In genomic region chr2:147378403-147378802, GRCh38 we compare ENCODE assay signal across 22 cellular contexts.
DNase-seq lines count a peak whose midpoint lies in the region; ATAC-seq, FAIRE-seq and TF ChIP-seq lines count a peak whose summit lies in the region.
"Had no signal": no experiment of that assay in that cellular context is flagged by ENCODE, and none has a peak within 500 bp of the region (broad histone marks: within the 10 kb centered on the region; RNA-seq: fewer than 3 reads in every experiment).

No MANE protein-coding gene starts in this region.

- SMC1A ChIA-PET in GM12878 (lab: Charles Lee; ENCODE audit: uncharacterized antibody, unreplicated experiment), result interaction anchor here (2.0 kb wide), 1 partner anchor 13 kb away, joined by 4 read pairs; no protein-coding TSS in a partner anchor

- H3K27me3 ChIP-seq in GM12878 (replicated peaks in 1 of 2; ENCODE audit: control insufficient read depth in 2 of 2, insufficient read depth in 2 of 2, low read length in 1 of 2) (no peaks in the 10 kb centered on the region), mesenchymal stem cell (ENCODE audit: control insufficient read depth in 1 of 2, insufficient read depth in 1 of 2, low read length in 2 of 2) (no peaks in the 10 kb centered on the region), PC-3 (ENCODE audit: low read length) (no peaks in the 10 kb centered on the region)
- H3K27me3 ChIP-seq: BE2C, BLaER1 had no signal

- no peak overlapping the region for H2BK5ac ChIP-seq in mesenchymal stem cell (ENCODE audit: low read depth, low read length, poor library complexity, severe bottlenecking)

- H3K79me2 ChIP-seq in GM12878 (ENCODE audit: control insufficient read depth, insufficient read depth, low read length) (no peaks in the 10 kb centered on the region), PC-3 (ENCODE audit: low read length) (no peaks in the 10 kb centered on the region)

- CTCF ChIA-PET in GM12878 (lab: Yijun Ruan, JAX), result no interaction called here
- CTCF ChIA-PET in PC-3 (lab: Charles Lee), result no interaction called here

- 21% methylated on average over 1 of the region's 1 CpG for WGBS in GM12878 (ENCODE audit: insufficient coverage, insufficient replicate concordance, low lambda C conversion rate, missing lambda C conversion rate)
- WGBS in mesenchymal stem cell, result 80% methylated on average over 1 of the region's 1 CpG

- POLR2A ChIA-PET in GM12878 (lab: Charles Lee) (no interaction called here), PC-3 (lab: Charles Lee; ENCODE audit: unreplicated experiment) (no interaction called here)

- H3K4me1 ChIP-seq in GM12878 (ENCODE audit: control insufficient read depth, insufficient read depth, low read length), result no peaks in the 10 kb centered on the region
- no peaks in the 10 kb centered on the region for H3K4me1 ChIP-seq in mesenchymal stem cell (ENCODE audit: control insufficient read depth, insufficient read depth, low read depth, low read length)
- no peaks in the 10 kb centered on the region for H3K4me1 ChIP-seq in PC-3 (ENCODE audit: insufficient read depth, low read length)
- H3K4me1 ChIP-seq: BE2C, BLaER1 had no signal

- BruUV-seq in GM12878 (replicated peaks; lab: Mats Ljungman, UMichigan) (no TSS peak), PC-3 (replicated peaks; lab: Mats Ljungman, UMichigan) (no TSS peak)

- DNase-seq in GM12892 (ENCODE audit: insufficient read length), result no peak
- DNase-seq in GM12878 (ENCODE audit: low read depth, low spot score), result no peak
- DNase-seq in NCI-H2107 treated with DMSO at 0.1 percent for 48 hours (lab: John Stamatoyannopoulos, UW; ENCODE audit: unreplicated experiment), result no peak
- DNase-seq in mesenchymal stem cell, result no peak
- no peak for DNase-seq in PC-3
- DNase-seq: 8988T; ACHN; BE2C; C1 segment of cervical spinal cord; CD4-positive, alpha-beta memory T cell; CD4-positive, CD25-positive, alpha-beta regulatory T cell; CD8-positive, alpha-beta memory T cell; COR-L47; DMS 273 treated with DMSO at 0.1 percent for 48 hours; DMS53; DND-41; EL; GDM1 had no signal

- no peak overlapping the region for H3K4ac ChIP-seq in mesenchymal stem cell (ENCODE audit: low read depth in 1 of 2, low read length in 2 of 2)

- intact Hi-C loops in GM12878 (cut with micrococcal nuclease; ENCODE audit: unreplicated experiment), result no loop called here
- intact Hi-C loops in PC-3 (cut with micrococcal nuclease), result no loop called here

- no peak overlapping the region for H3K4me3 ChIP-seq in GM12878
- H3K4me3 ChIP-seq in mesenchymal stem cell (ENCODE audit: insufficient read depth in 1 of 2, low read depth in 1 of 2, low read length in 2 of 2), result no peak overlapping the region
- H3K4me3 ChIP-seq in PC-3 (ENCODE audit: low read length), result no peak overlapping the region
- H3K4me3 ChIP-seq: BLaER1 had no signal

- no peak overlapping the region for H4K8ac ChIP-seq in mesenchymal stem cell (ENCODE audit: low read length)

- RAD21 ChIA-PET in GM12878 (lab: Charles Lee; ENCODE audit: unreplicated experiment), result no interaction called here

- H3K18ac ChIP-seq in mesenchymal stem cell (ENCODE audit: low read depth in 1 of 2, low read length in 2 of 2), result no peak overlapping the region

- H3K9me3 ChIP-seq in GM12878 (replicated peaks; ENCODE audit: control insufficient read depth, insufficient read depth, low read length), result no peaks in the 10 kb centered on the region
- H3K9me3 ChIP-seq in mesenchymal stem cell (ENCODE audit: control insufficient read depth, low read length), result no peaks in the 10 kb centered on the region
- H3K9me3 ChIP-seq in PC-3 (ENCODE audit: low read length), result no peaks in the 10 kb centered on the region
- H3K9me3 ChIP-seq: BE2C, BLaER1 had no signal

- no peak overlapping the region; the same call in 1 of the 2 replicates for H2AFZ ChIP-seq in GM12878 (ENCODE audit: control insufficient read depth, low read depth, low read length)
- no peak overlapping the region for H2AFZ ChIP-seq in mesenchymal stem cell (ENCODE audit: low read depth, low read length)
- no peak overlapping the region for H2AFZ ChIP-seq in PC-3 (ENCODE audit: low read length)

- H4K20me1 ChIP-seq in GM12878 (ENCODE audit: control insufficient read depth, insufficient read depth) (no peaks in the 10 kb centered on the region), PC-3 (ENCODE audit: low read length) (no peaks in the 10 kb centered on the region)
- H4K20me1 ChIP-seq: BLaER1 had no signal

- no peak overlapping the region for H3K9ac ChIP-seq in GM12878 (ENCODE audit: control insufficient read depth, insufficient read depth, low read length)
- H3K9ac ChIP-seq in mesenchymal stem cell (ENCODE audit: low read length), result no peak overlapping the region
- H3K9ac ChIP-seq in PC-3 (ENCODE audit: low read length), result no peak overlapping the region
- H3K9ac ChIP-seq: BLaER1 had no signal

- peak; percentile 40 for FAIRE-seq in GM12892 (lab: Jason Lieb, UNC)
- no peak for FAIRE-seq in GM12878 (lab: Jason Lieb, UNC)
- FAIRE-seq: A204.1 had no signal

- H2BK15ac ChIP-seq in mesenchymal stem cell (ENCODE audit: low read depth, poor library complexity, severe bottlenecking), result no peak overlapping the region

- H3K79me1 ChIP-seq in mesenchymal stem cell (replicated peaks; ENCODE audit: low read length, poor library complexity, severe bottlenecking), result no peaks in the 10 kb centered on the region

- TF ChIP-seq CTCF in GM12878 (IDR thresholded peaks at IDR 0.05 in 2 of 3, conservative IDR thresholded peaks at IDR 0.05 in 1 of 3; ENCODE audit: control insufficient read depth in 2 of 3, extremely low read depth in 1 of 3, insufficient read depth in 1 of 3, low read depth in 3 of 3, low read length in 3 of 3), result no peak
- TF ChIP-seq CTCF in PC-3 (conservative IDR thresholded peaks at IDR 0.05; ENCODE audit: low read depth, low read length), result no peak

- H3F3A ChIP-seq in PC-3 (ENCODE audit: low read length, unreplicated experiment), result no peaks in the 10 kb centered on the region

- no peak overlapping the region for H3K27ac ChIP-seq in GM12878 (ENCODE audit: control insufficient read depth, insufficient read depth)
- no peak overlapping the region for H3K27ac ChIP-seq in mesenchymal stem cell (ENCODE audit: low read length, poor library complexity, severe bottlenecking)
- H3K27ac ChIP-seq in PC-3 (ENCODE audit: low read length), result no peak overlapping the region
- H3K27ac ChIP-seq: BLaER1 had no signal

- TF ChIP-seq EP300 in GM12878 (IDR thresholded peaks at IDR 0.05; ENCODE audit: borderline replicate concordance in 1 of 2, control insufficient read depth in 1 of 2, low read depth in 2 of 2, low read length in 2 of 2), result no peak

- H2BK120ac ChIP-seq in mesenchymal stem cell (ENCODE audit: low read depth, low read length), result no peak overlapping the region

- H2AK5ac ChIP-seq in mesenchymal stem cell (ENCODE audit: low read length, severe bottlenecking), result no peak overlapping the region

- TF ChIP-seq POLR2A in GM12892 (IDR thresholded peaks at IDR 0.05; ENCODE audit: low read depth, low read length), result no peak
- no peak for TF ChIP-seq POLR2A in GM12878 (IDR thresholded peaks at IDR 0.05; ENCODE audit: low read depth, low read length)

- H3K4me2 ChIP-seq in GM12878 (ENCODE audit: control insufficient read depth, insufficient read depth), result no peak overlapping the region
- H3K4me2 ChIP-seq in mesenchymal stem cell (ENCODE audit: low read length, poor library complexity, severe bottlenecking), result no peak overlapping the region
- H3K4me2 ChIP-seq in PC-3 (ENCODE audit: low read length), result no peak overlapping the region
- H3K4me2 ChIP-seq: BLaER1 had no signal

- no peak overlapping the region for H4K91ac ChIP-seq in mesenchymal stem cell (ENCODE audit: low read length)

- in situ Hi-C loops in GM12878 (cut with MboI), result no loop called here

- no peaks in the 10 kb centered on the region for H3K9me2 ChIP-seq in PC-3 (replicated peaks; ENCODE audit: low read length)

- no peak overlapping the region for H3K14ac ChIP-seq in mesenchymal stem cell (ENCODE audit: low read length in 2 of 2)

- no peak overlapping the region for H3K23ac ChIP-seq in mesenchymal stem cell (ENCODE audit: low read length in 2 of 2)

- TF ChIP-seq RAD21 in GM12878 (IDR thresholded peaks at IDR 0.05; ENCODE audit: insufficient read depth, low read depth, low read length), result no peak

- no peaks in the 10 kb centered on the region for H3K36me3 ChIP-seq in GM12878 (ENCODE audit: control insufficient read depth in 2 of 2, insufficient read depth in 2 of 2, low read length in 1 of 2)
- no peaks in the 10 kb centered on the region for H3K36me3 ChIP-seq in mesenchymal stem cell (ENCODE audit: control insufficient read depth in 1 of 2, insufficient read depth in 2 of 2, low read depth in 1 of 2, low read length in 2 of 2)
- H3K36me3 ChIP-seq in PC-3 (ENCODE audit: low read depth, low read length), result no peaks in the 10 kb centered on the region
- H3K36me3 ChIP-seq: BE2C, BLaER1 had no signal

- ATAC-seq in HG02759 (IDR thresholded peaks at IDR 0.05; ENCODE audit: unreplicated experiment) (peak; percentile 45), GM12878 (peak; percentile 36; the same call in 2 of the 3 replicates), HG03196 (IDR thresholded peaks at IDR 0.05; ENCODE audit: unreplicated experiment) (no peak), PC-3 (no peak)

- H2BK12ac ChIP-seq in mesenchymal stem cell (ENCODE audit: low read length in 2 of 2), result no peak overlapping the region

TF ChIP-seq in GM12878, 131 proteins besides CTCF, POLR2A, EP300 and RAD21 (continues in another document):
- TF ChIP-seq JUNB (IDR thresholded peaks at IDR 0.05) (peak; percentile 74), RAD51 (IDR thresholded peaks at IDR 0.05) (no peak), ZNF24 (IDR thresholded peaks at IDR 0.05) (no peak), BACH1 (IDR thresholded peaks at IDR 0.05; ENCODE audit: borderline replicate concordance) (no peak), TCF3 (IDR thresholded peaks at IDR 0.05; ENCODE audit: borderline replicate concordance, insufficient read depth, low read depth, low read length) (no peak), BCL11A (IDR thresholded peaks at IDR 0.05; ENCODE audit: low read depth, low read length) (no peak), SMARCA5 (IDR thresholded peaks at IDR 0.05) (no peak)

Comparison
In these comparisons a context has a peak if more than half of its experiments do, and no peak if none do; other contexts are left out.
1. ATAC-seq: peak in HG02759 (single experiment) and GM12878 (single experiment); none in HG03196 (single experiment) and PC-3 (single experiment).